8 cellular contexts compared by ENCODE assay signal in genomic region chr17:28812980-28813377, GRCh38. TPM values are rescaled to one million over a fixed set of nuclear protein-coding genes. Genes with fewer than 3 reads are reported as not detected.
DNase-seq lines count a peak whose midpoint lies in the region; ATAC-seq and TF ChIP-seq lines count a peak whose summit lies in the region.

No MANE protein-coding gene starts in this region.

- H2BK5ac ChIP-seq in mesendoderm (ENCODE audit: low read length), result no peak overlapping the region

- H3K79me2 ChIP-seq in mesendoderm (ENCODE audit: control insufficient read depth, insufficient read depth, low read length), result peaks cover 18% of the 10 kb centered on the region

- no peaks in the 10 kb centered on the region for H3K27me3 ChIP-seq in left ventricle myocardium inferior (ENCODE audit: low read depth)
- H3K27me3 ChIP-seq in breast epithelium, result no peaks in the 10 kb centered on the region
- no peaks in the 10 kb centered on the region for H3K27me3 ChIP-seq in mesendoderm (ENCODE audit: insufficient read depth, low read length, poor library complexity)
- H3K27me3 ChIP-seq in uterus, result no peaks in the 10 kb centered on the region

- no CpG with 5 or more reads among the region's 6 CpGs for WGBS in mesendoderm (ENCODE audit: extremely low coverage, insufficient coverage, low lambda C conversion rate)

- H3K79me1 ChIP-seq in mesendoderm (ENCODE audit: low read length), result peaks cover 3% of the 10 kb centered on the region

- H3K4me3 ChIP-seq in left ventricle myocardium inferior (peak overlapping the region; percentile 98), breast epithelium (peak overlapping the region; percentile 86 to 90 (median 89)), mesendoderm (ENCODE audit: low read length) (no peak overlapping the region), uterus (peak overlapping the region; percentile 86 to 92)

- no peak overlapping the region for H2BK15ac ChIP-seq in mesendoderm (replicated peaks; ENCODE audit: low read depth)

- peak overlapping the region; percentile 82 for H3K9ac ChIP-seq in mesendoderm (ENCODE audit: low read length)

- peak overlapping the region; percentile 15 for H3K18ac ChIP-seq in mesendoderm (ENCODE audit: low read length)

- H4K8ac ChIP-seq in mesendoderm (ENCODE audit: low read depth, low read length), result no peak overlapping the region

- H3K4ac ChIP-seq in mesendoderm (ENCODE audit: low read depth, low read length), result peak overlapping the region; percentile 44

- no peaks in the 10 kb centered on the region for H3K9me3 ChIP-seq in left ventricle myocardium inferior (replicated peaks)
- H3K9me3 ChIP-seq in breast epithelium, result no peaks in the 10 kb centered on the region
- H3K9me3 ChIP-seq in uterus, result no peaks in the 10 kb centered on the region

- no peak overlapping the region for H2BK120ac ChIP-seq in mesendoderm (ENCODE audit: low read depth, low read length)

- TF ChIP-seq CTCF in left ventricle myocardium inferior (IDR thresholded peaks at IDR 0.05; ENCODE audit: borderline replicate concordance) (no peak), breast epithelium (IDR thresholded peaks at IDR 0.05) (no peak), uterus (IDR thresholded peaks at IDR 0.05) (no peak)

- H3K27ac ChIP-seq in left ventricle myocardium inferior (replicated peaks), result peak overlapping the region; percentile 90
- H3K27ac ChIP-seq in breast epithelium, result peak overlapping the region; percentile 88 to 92
- H3K27ac ChIP-seq in mesendoderm (ENCODE audit: low read depth, low read length), result no peak overlapping the region
- peak overlapping the region; percentile 90 to 94 for H3K27ac ChIP-seq in uterus

- DNase-seq in left ventricle myocardium inferior (no peak), Right ventricle myocardium inferior (ENCODE audit: missing footprints) (no peak), breast epithelium (ENCODE audit: low spot score in 2 of 2) (no peak), mesendoderm (no peak), uterus (no peak), NCI-H2227 (lab: John Stamatoyannopoulos, UW; ENCODE audit: unreplicated experiment) (no peak), NCI-H2107 treated with DMSO at 0.1 percent for 48 hours (lab: John Stamatoyannopoulos, UW; ENCODE audit: unreplicated experiment) (no peak), NK-92 (lab: John Stamatoyannopoulos, UW; ENCODE audit: unreplicated experiment) (no peak)

- peak overlapping the region; percentile 5 for H3K4me2 ChIP-seq in mesendoderm (ENCODE audit: low read length)

- intact Hi-C loops in left ventricle myocardium inferior (cut with micrococcal nuclease) (no loop called here), Right ventricle myocardium inferior (cut with DNase I) (loop anchor here (5.0 kb wide), 1 partner anchor 36 kb away; no protein-coding TSS in a partner anchor), breast epithelium (cut with DNase I; ENCODE audit: low total_unique reads) (loop anchor here (10.0 kb wide), 1 partner anchor 132 kb away; no protein-coding TSS in a partner anchor), uterus (cut with DNase I; ENCODE audit: low total_unique reads) (no loop called here)

- H3K36me3 ChIP-seq in left ventricle myocardium inferior, result no peaks in the 10 kb centered on the region
- H3K36me3 ChIP-seq in breast epithelium, result no peaks in the 10 kb centered on the region
- no peaks in the 10 kb centered on the region for H3K36me3 ChIP-seq in mesendoderm (ENCODE audit: control insufficient read depth, insufficient read depth, low read length)
- no peaks in the 10 kb centered on the region for H3K36me3 ChIP-seq in uterus

- no peak overlapping the region for H3K23ac ChIP-seq in mesendoderm (ENCODE audit: low read length)

- H2AK5ac ChIP-seq in mesendoderm (ENCODE audit: low read length), result no peak overlapping the region

- ATAC-seq in Right ventricle myocardium inferior, result no peak

- no peak overlapping the region for H4K5ac ChIP-seq in mesendoderm (ENCODE audit: low read length)

- peaks cover 37% of the 10 kb centered on the region for H3K4me1 ChIP-seq in left ventricle myocardium inferior
- H3K4me1 ChIP-seq in breast epithelium, result peaks cover 7 to 12% of the 10 kb centered on the region in 2 donors
- peaks cover 3% of the 10 kb centered on the region for H3K4me1 ChIP-seq in mesendoderm (ENCODE audit: control insufficient read depth, low read depth, low read length)
- H3K4me1 ChIP-seq in uterus, result no peaks in the 10 kb centered on the region

- TF ChIP-seq POLR2A in breast epithelium (IDR thresholded peaks at IDR 0.05), result no peak
- no peak for TF ChIP-seq POLR2A in uterus (IDR thresholded peaks at IDR 0.05)

- peak overlapping the region; percentile 97 for H3K56ac ChIP-seq in mesendoderm (ENCODE audit: low read length)

RNA-seq across cellular contexts. Expression of gene FAM222B, which starts 29.6 kb away (rescaled TPM):
- 17.5 TPM for total RNA-seq in left ventricle myocardium inferior
- total RNA-seq in Right ventricle myocardium inferior, result 16.9 TPM
- 10 to 100 TPM in 2 of 3 donors, 1 to 10 TPM in 1; 9.7 to 12.0 (median 10.5) TPM for total RNA-seq in breast epithelium
- 63.3 TPM for polyA plus RNA-seq in mesendoderm (2013, experiment 1 of 2)
- 65.8 TPM for polyA plus RNA-seq in mesendoderm (2013, experiment 2 of 2)
- total RNA-seq in uterus, result 10 to 100 TPM in 1 of 4 donors, 1 to 10 TPM in 3; 2.4 to 24.3 (median 4.2) TPM

RNA-seq across cellular contexts. Expression of gene ERAL1, which starts 41.8 kb away (rescaled TPM):
- total RNA-seq in left ventricle myocardium inferior, result 35.4 TPM
- total RNA-seq in Right ventricle myocardium inferior, result 37.2 TPM
- total RNA-seq in breast epithelium, result 10 to 100 TPM; 24.3 to 51.2 (median 26.4) TPM
- 55.8 TPM for polyA plus RNA-seq in mesendoderm (2013, experiment 1 of 2)
- polyA plus RNA-seq in mesendoderm (2013, experiment 2 of 2), result 62.4 TPM
- total RNA-seq in uterus, result 10 to 100 TPM; 19.0 to 67.6 (median 32.3) TPM

Comparison
In these comparisons a context has a peak if more than half of its experiments do, and no peak if none do; other contexts are left out.
1. intact Hi-C loops: an anchor here in Right ventricle myocardium inferior (5.0 kb wide) and breast epithelium (10.0 kb wide); none called in left ventricle myocardium inferior and uterus.